9 cellular contexts compared by ENCODE assay signal in the genomic region with DNA sequence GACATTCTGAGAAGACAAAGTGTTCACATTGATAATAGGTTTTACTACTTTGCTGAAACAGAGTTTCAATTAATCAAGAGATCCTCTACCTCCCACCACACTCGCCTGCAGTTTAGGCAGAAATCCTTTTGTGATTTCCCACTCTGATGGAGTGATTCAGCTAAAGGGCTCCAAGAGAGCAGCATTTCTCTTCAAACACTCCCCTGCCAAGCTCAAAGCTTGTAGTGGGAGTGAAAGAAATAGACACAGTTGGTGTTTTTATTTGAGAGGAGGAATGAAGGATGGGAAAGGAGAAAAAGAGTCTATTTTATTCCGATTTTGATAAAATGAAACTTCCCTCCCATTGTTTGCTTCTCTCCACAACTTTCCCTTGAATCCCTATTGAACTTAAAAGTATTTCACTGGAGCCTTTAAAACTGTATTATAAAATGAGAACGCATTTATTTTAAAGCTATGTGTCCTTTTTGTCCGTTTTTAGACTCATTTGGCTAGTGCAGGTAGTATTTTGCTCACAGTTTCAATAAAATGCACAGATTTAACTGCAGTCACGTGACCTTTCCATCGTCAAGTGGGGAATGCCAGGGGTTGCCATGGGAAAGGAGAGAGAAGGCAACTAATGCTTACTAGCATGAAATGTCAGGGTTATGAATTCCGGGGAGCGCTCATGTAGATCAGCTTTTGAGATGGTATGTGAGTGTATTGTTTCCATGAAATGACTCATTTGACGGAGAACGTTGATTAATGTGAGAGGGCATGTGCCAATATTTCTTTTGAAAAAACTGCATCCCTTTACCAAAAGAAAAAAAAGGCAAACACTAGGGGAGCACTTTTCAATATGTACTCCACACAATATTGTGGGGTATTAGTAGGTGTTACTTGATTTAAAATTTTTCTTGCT. TPM values are rescaled to one million over a fixed set of nuclear protein-coding genes. Genes with fewer than 3 reads are reported as not detected.
DNase-seq lines count a peak whose midpoint lies in the region; ATAC-seq and TF ChIP-seq lines count a peak whose summit lies in the region.
"Had no signal": no experiment of that assay in that cellular context is flagged by ENCODE, and none has a peak within 500 bp of the region (broad histone marks: within the 10 kb centered on the region; RNA-seq: fewer than 3 reads in every experiment).

No MANE protein-coding gene starts in this region.

- H3K4me1 ChIP-seq in skeletal muscle tissue (ENCODE audit: control insufficient read depth in 3 of 3, insufficient read depth in 3 of 3, low read length in 3 of 3), result peaks cover 11 to 25% (median 14%) of the 10 kb centered on the region in 3 donors
- no peaks in the 10 kb centered on the region for H3K4me1 ChIP-seq in effector memory CD4-positive, alpha-beta T cell (ENCODE audit: control insufficient read depth, insufficient read depth, low read length, poor library complexity, severe bottlenecking)

- H3K9me3 Mint-ChIP-seq in WTC11, result peaks cover 4% of the 10 kb centered on the region
- no peaks in the 10 kb centered on the region for H3K9me3 Mint-ChIP-seq in CD4-positive, alpha-beta T cell
- H3K9me3 Mint-ChIP-seq: dendritic cell treated with granulocyte-macrophage colony-stimulating factor and Interleukin-4, amounts not matched to agents 40 ng/mL and 50 ng/mL, for 4 days had no signal

- peaks cover 4% of the 10 kb centered on the region; the same call in 1 of the 2 replicates for H3K36me3 Mint-ChIP-seq in WTC11
- no peaks in the 10 kb centered on the region for H3K36me3 Mint-ChIP-seq in CD4-positive, alpha-beta T cell (ENCODE audit: low read depth)

- H3K36me3 ChIP-seq in skeletal muscle tissue (ENCODE audit: control insufficient read depth in 3 of 3, insufficient read depth in 3 of 3, low read length in 3 of 3), result no peaks in the 10 kb centered on the region
- no peaks in the 10 kb centered on the region for H3K36me3 ChIP-seq in effector memory CD4-positive, alpha-beta T cell (ENCODE audit: control insufficient read depth, insufficient read depth, low read length)

- peak overlapping the region; percentile 1 to 46 (median 32) for H3K4me3 ChIP-seq in skeletal muscle tissue (ENCODE audit: low read length in 3 of 3)
- H3K4me3 ChIP-seq in effector memory CD4-positive, alpha-beta T cell (ENCODE audit: insufficient read depth, low read depth, low read length, poor library complexity, severe bottlenecking), result no peak overlapping the region

- H3K4me3 Mint-ChIP-seq in WTC11, result no peak overlapping the region
- H3K4me3 Mint-ChIP-seq in CD4-positive, alpha-beta T cell, result no peak overlapping the region
- H3K4me3 Mint-ChIP-seq: dendritic cell treated with granulocyte-macrophage colony-stimulating factor and Interleukin-4, amounts not matched to agents 40 ng/mL and 50 ng/mL, for 4 days had no signal

- H3K27ac Mint-ChIP-seq in WTC11, result no peak overlapping the region
- H3K27ac Mint-ChIP-seq in CD4-positive, alpha-beta T cell, result no peak overlapping the region
- H3K27ac Mint-ChIP-seq: dendritic cell treated with granulocyte-macrophage colony-stimulating factor and Interleukin-4, amounts not matched to agents 40 ng/mL and 50 ng/mL, for 4 days had no signal

- H3K4me1 Mint-ChIP-seq in WTC11, result peaks cover 35% of the 10 kb centered on the region
- no peaks in the 10 kb centered on the region for H3K4me1 Mint-ChIP-seq in CD4-positive, alpha-beta T cell (ENCODE audit: low read depth)

- H3K9me3 ChIP-seq in skeletal muscle tissue (ENCODE audit: control insufficient read depth in 3 of 3, low read length in 3 of 3), result no peaks in the 10 kb centered on the region
- H3K9me3 ChIP-seq in effector memory CD4-positive, alpha-beta T cell (ENCODE audit: control insufficient read depth, low read length), result no peaks in the 10 kb centered on the region
- H3K9me3 ChIP-seq in CD4-positive, alpha-beta T cell (ENCODE audit: control insufficient read depth, low read length), result no peaks in the 10 kb centered on the region

- CTCF ChIA-PET in WTC11 (lab: Charles Lee), result interaction anchor here (1.5 kb wide), 1 partner anchor 18 kb away, joined by 4 read pairs; no protein-coding TSS in a partner anchor
- CTCF ChIA-PET in CD4-positive, alpha-beta T cell (lab: Charles Lee), result no interaction called here

- ATAC-seq in WTC11, result no peak
- ATAC-seq in GM19463 (IDR thresholded peaks at IDR 0.05; ENCODE audit: unreplicated experiment), result no peak
- no peak for ATAC-seq in CD4-positive, alpha-beta T cell (ENCODE audit: poor library complexity)

- intact Hi-C loops in CD4-positive, alpha-beta T cell (cut with DNase I, micrococcal nuclease), result loop anchor here in 1 of 2 experiments (5.0 kb wide), 1 partner anchor 319 kb away; no protein-coding TSS in a partner anchor

- no peak for TF ChIP-seq CTCF in WTC11 (IDR thresholded peaks at IDR 0.05)
- no peak for TF ChIP-seq CTCF in CD4-positive, alpha-beta T cell (IDR thresholded peaks at IDR 0.05)

- no peak overlapping the region for H3K27ac ChIP-seq in skeletal muscle tissue (ENCODE audit: low read depth, low read length)
- no peak overlapping the region for H3K27ac ChIP-seq in effector memory CD4-positive, alpha-beta T cell (ENCODE audit: insufficient read depth, low read length, poor library complexity, severe bottlenecking)
- H3K27ac ChIP-seq in CD4-positive, alpha-beta T cell (ENCODE audit: low read depth, low read length), result no peak overlapping the region

- H3K27me3 Mint-ChIP-seq in WTC11 (ENCODE audit: low read depth), result peaks cover 24% of the 10 kb centered on the region
- no peaks in the 10 kb centered on the region for H3K27me3 Mint-ChIP-seq in CD4-positive, alpha-beta T cell

- POLR2A ChIA-PET in WTC11 (lab: Charles Lee), result no interaction called here
- POLR2A ChIA-PET in CD4-positive, alpha-beta T cell (lab: Charles Lee), result no interaction called here

- DNase-seq in HK-2 (ENCODE audit: unreplicated experiment), result peak; percentile 58
- no peak for DNase-seq in WTC11 (ENCODE audit: low spot score)
- peak; percentile 54 for DNase-seq in globus pallidus (ENCODE audit: low spot score)
- DNase-seq in effector memory CD4-positive, alpha-beta T cell, result no peak
- DNase-seq in NCI-H1436 treated with DMSO at 0.1 percent for 48 hours (lab: John Stamatoyannopoulos, UW), result no peak
- no peak for DNase-seq in CD4-positive, alpha-beta T cell

- H3K27me3 ChIP-seq in skeletal muscle tissue (ENCODE audit: control insufficient read depth in 3 of 3, insufficient read depth in 3 of 3, low read length in 3 of 3), result no peaks in the 10 kb centered on the region
- H3K27me3 ChIP-seq in effector memory CD4-positive, alpha-beta T cell (replicated peaks; ENCODE audit: control insufficient read depth, insufficient read depth, low read length, poor library complexity, severe bottlenecking), result no peaks in the 10 kb centered on the region
- H3K27me3 ChIP-seq in CD4-positive, alpha-beta T cell (ENCODE audit: control insufficient read depth, insufficient read depth, low read length), result no peaks in the 10 kb centered on the region

- H3K9ac ChIP-seq in skeletal muscle tissue (ENCODE audit: low read depth in 1 of 3, low read length in 3 of 3), result peak overlapping the region in 1 of 3 donors; percentile 34

TF ChIP-seq in WTC11, 78 proteins besides CTCF, POLR2A, EP300 and RAD21:
- no peak for TF ChIP-seq RELA (CRISPR knock-in tag; IDR thresholded peaks at IDR 0.05; ENCODE audit: borderline replicate concordance)
- TF ChIP-seq, protein P1, sequence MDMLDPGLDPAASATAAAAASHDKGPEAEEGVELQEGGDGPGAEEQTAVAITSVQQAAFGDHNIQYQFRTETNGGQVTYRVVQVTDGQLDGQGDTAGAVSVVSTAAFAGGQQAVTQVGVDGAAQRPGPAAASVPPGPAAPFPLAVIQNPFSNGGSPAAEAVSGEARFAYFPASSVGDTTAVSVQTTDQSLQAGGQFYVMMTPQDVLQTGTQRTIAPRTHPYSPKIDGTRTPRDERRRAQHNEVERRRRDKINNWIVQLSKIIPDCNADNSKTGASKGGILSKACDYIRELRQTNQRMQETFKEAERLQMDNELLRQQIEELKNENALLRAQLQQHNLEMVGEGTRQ (CRISPR knock-in tag; IDR thresholded peaks at IDR 0.05), result peak; percentile 80
- TF ChIP-seq, protein P2, sequence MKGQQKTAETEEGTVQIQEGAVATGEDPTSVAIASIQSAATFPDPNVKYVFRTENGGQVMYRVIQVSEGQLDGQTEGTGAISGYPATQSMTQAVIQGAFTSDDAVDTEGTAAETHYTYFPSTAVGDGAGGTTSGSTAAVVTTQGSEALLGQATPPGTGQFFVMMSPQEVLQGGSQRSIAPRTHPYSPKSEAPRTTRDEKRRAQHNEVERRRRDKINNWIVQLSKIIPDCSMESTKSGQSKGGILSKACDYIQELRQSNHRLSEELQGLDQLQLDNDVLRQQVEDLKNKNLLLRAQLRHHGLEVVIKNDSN (CRISPR knock-in tag; IDR thresholded peaks at IDR 0.05), result peak; percentile 54; the same call in 1 of the 2 replicates

RNA-seq across cellular contexts. Expression of a gene that starts 7.7 kb away (rescaled TPM):
- 13.1 to 14.5 TPM (median 14.3 TPM) in 3 replicates for total RNA-seq in WTC11 (2021)
- total RNA-seq in skeletal muscle tissue, result 10.4 TPM
- 1 to 10 TPM; 3.3 to 4.1 TPM for total RNA-seq in CD4-positive, alpha-beta T cell

Comparison
In these comparisons a context has a peak if more than half of its experiments do, and no peak if none do; other contexts are left out.
1. DNase-seq: peak in HK-2 (single experiment) and globus pallidus (single experiment); none in WTC11 (single experiment), effector memory CD4-positive, alpha-beta T cell (0 of 3), NCI-H1436 treated with DMSO at 0.1 percent for 48 hours (single experiment) and CD4-positive, alpha-beta T cell (0 of 10).